In genomic region chr16:19749571-19750080, GRCh38 we compare ENCODE assay signal across 24 cellular contexts. TPM values are rescaled to one million over a fixed set of nuclear protein-coding genes. Genes with fewer than 3 reads are reported as not detected.
A peak's percentile ranks its signal among the peaks of the same experiment; 100 is the strongest.
DNase-seq lines count a peak whose midpoint lies in the region; ATAC-seq and TF ChIP-seq lines count a peak whose summit lies in the region.
"Had no signal": no experiment of that assay in that cellular context is flagged by ENCODE, and none has a peak within 500 bp of the region (broad histone marks: within the 10 kb centered on the region; RNA-seq: fewer than 3 reads in every experiment).

No MANE protein-coding gene starts in this region.

- peak overlapping the region; percentile 95 for H3K27ac Mint-ChIP-seq in mesothelial cell of epicardium
- H3K27ac Mint-ChIP-seq in activated T-helper 1 cell treated with anti-CD3 and anti-CD28 coated beads, Interleukin-12 subunit alpha, Interleukin-12 subunit beta, Interleukin-2, Interleukin-4 antibody, amounts not matched to agents 30 ng/mL and 10 ng/mL and 1 ng/mL, durations not matched to agents 14 hours and 24 hours and 36 hours = no peak overlapping the region
- H3K27ac Mint-ChIP-seq: CD14-positive monocyte, HFFc6 had no signal

- no peaks in the 10 kb centered on the region for H3K27me3 Mint-ChIP-seq in mesothelial cell of epicardium (ENCODE audit: low read depth)
- H3K27me3 Mint-ChIP-seq in activated T-helper 1 cell treated with anti-CD3 and anti-CD28 coated beads, Interleukin-12 subunit alpha, Interleukin-12 subunit beta, Interleukin-2, Interleukin-4 antibody, amounts not matched to agents 30 ng/mL and 10 ng/mL and 1 ng/mL, durations not matched to agents 14 hours and 24 hours and 36 hours (ENCODE audit: insufficient read depth) = peaks cover 5% of the 10 kb centered on the region

- intact Hi-C loops in left ventricle myocardium inferior (cut with micrococcal nuclease) = no loop called here
- intact Hi-C loops in heart left ventricle (cut with DNase I) = loop anchor here in 6 of 10 donors (5.0 to 10.0 kb wide), 6 partner anchors 32 to 135 kb away; partner anchors contain the start of genes IQCK (in 2 of the 6), KNOP1 (in 2 of the 6) and GPRC5B (in 1 of the 6)
- intact Hi-C loops in activated T-helper 1 cell treated with anti-CD3 and anti-CD28 coated beads, Interleukin-12 subunit alpha, Interleukin-12 subunit beta, Interleukin-2, Interleukin-4 antibody, amounts not matched to agents 30 ng/mL and 10 ng/mL and 1 ng/mL, durations not matched to agents 14 hours and 24 hours and 36 hours (cut with micrococcal nuclease) = no loop called here

- no peaks in the 10 kb centered on the region for H3K9me3 Mint-ChIP-seq in mesothelial cell of epicardium
- no peaks in the 10 kb centered on the region for H3K9me3 Mint-ChIP-seq in activated T-helper 1 cell treated with anti-CD3 and anti-CD28 coated beads, Interleukin-12 subunit alpha, Interleukin-12 subunit beta, Interleukin-2, Interleukin-4 antibody, amounts not matched to agents 30 ng/mL and 10 ng/mL and 1 ng/mL, durations not matched to agents 14 hours and 24 hours and 36 hours
- H3K9me3 Mint-ChIP-seq: CD14-positive monocyte, H9, HFFc6 had no signal

- 83 to 93% (median 86%) methylated on average over 4 of the region's 4 CpGs for WGBS in heart left ventricle, 4 donors

- DNase-seq in left ventricle myocardium inferior (no peak), heart left ventricle (no peak), dermis blood vessel endothelial cell (peak; percentile 51), mesothelial cell of epicardium (ENCODE audit: low spot score in 2 of 2, unreplicated experiment in 2 of 2) (no peak), NCI-H345 treated with DMSO at 0.1 percent for 48 hours (lab: John Stamatoyannopoulos, UW; ENCODE audit: unreplicated experiment) (no peak), hepatic stellate cell (ENCODE audit: low spot score) (no peak)
- DNase-seq in activated T-helper 1 cell treated with anti-CD3 and anti-CD28 coated beads, Interleukin-12 subunit alpha, Interleukin-12 subunit beta, Interleukin-2, Interleukin-4 antibody, amounts not matched to agents 30 ng/mL and 10 ng/mL and 1 ng/mL, durations not matched to agents 14 hours and 24 hours and 36 hours (ENCODE audit: low spot score) = no peak
- DNase-seq in effector memory CD4-positive, alpha-beta T cell = no peak
- DNase-seq: 8988T, ACHN, BE2C, GM23248, H9, HFFc6, KBM-7, NCI-H1105 treated with DMSO at 0.1 percent for 48 hours, NCI-H146, NCI-H1930, NCI-H2107, NCI-H526 treated with DMSO at 0.1 percent for 48 hours, Right ventricle myocardium superior, RPMI8226 had no signal

- H3K27me3 ChIP-seq in left ventricle myocardium inferior (ENCODE audit: low read depth) = no peaks in the 10 kb centered on the region
- H3K27me3 ChIP-seq in heart left ventricle = no peaks in the 10 kb centered on the region
- no peaks in the 10 kb centered on the region for H3K27me3 ChIP-seq in effector memory CD4-positive, alpha-beta T cell (replicated peaks; ENCODE audit: control insufficient read depth, insufficient read depth, low read length, poor library complexity, severe bottlenecking)
- H3K27me3 ChIP-seq: BE2C, SJSA1 had no signal

- TF ChIP-seq CTCF in left ventricle myocardium inferior (IDR thresholded peaks at IDR 0.05; ENCODE audit: borderline replicate concordance) (no peak), heart left ventricle (IDR thresholded peaks at IDR 0.05) (no peak), mesothelial cell of epicardium (IDR thresholded peaks at IDR 0.05; ENCODE audit: unreplicated experiment) (no peak)

- no peak for TF ChIP-seq POLR2A in heart left ventricle (IDR thresholded peaks at IDR 0.05)

- peak overlapping the region; percentile 87 for H3K27ac ChIP-seq in left ventricle myocardium inferior (replicated peaks)
- H3K27ac ChIP-seq in heart left ventricle = peak overlapping the region in 5 of 12 donors; percentile 12 to 46 (median 33)
- H3K27ac ChIP-seq in effector memory CD4-positive, alpha-beta T cell (ENCODE audit: insufficient read depth, low read length, poor library complexity, severe bottlenecking) = no peak overlapping the region
- H3K27ac ChIP-seq: GM23248, SJSA1 had no signal

- ATAC-seq in heart left ventricle = no peak

- peak overlapping the region; percentile 30 for H3K4me3 Mint-ChIP-seq in mesothelial cell of epicardium
- no peak overlapping the region for H3K4me3 Mint-ChIP-seq in activated T-helper 1 cell treated with anti-CD3 and anti-CD28 coated beads, Interleukin-12 subunit alpha, Interleukin-12 subunit beta, Interleukin-2, Interleukin-4 antibody, amounts not matched to agents 30 ng/mL and 10 ng/mL and 1 ng/mL, durations not matched to agents 14 hours and 24 hours and 36 hours
- H3K4me3 Mint-ChIP-seq: CD14-positive monocyte, H9, HFFc6 had no signal

- peaks cover 78% of the 10 kb centered on the region for H3K4me1 Mint-ChIP-seq in mesothelial cell of epicardium
- no peaks in the 10 kb centered on the region for H3K4me1 Mint-ChIP-seq in activated T-helper 1 cell treated with anti-CD3 and anti-CD28 coated beads, Interleukin-12 subunit alpha, Interleukin-12 subunit beta, Interleukin-2, Interleukin-4 antibody, amounts not matched to agents 30 ng/mL and 10 ng/mL and 1 ng/mL, durations not matched to agents 14 hours and 24 hours and 36 hours (ENCODE audit: low read depth)

- H3K36me3 Mint-ChIP-seq in mesothelial cell of epicardium = no peaks in the 10 kb centered on the region
- H3K36me3 Mint-ChIP-seq in activated T-helper 1 cell treated with anti-CD3 and anti-CD28 coated beads, Interleukin-12 subunit alpha, Interleukin-12 subunit beta, Interleukin-2, Interleukin-4 antibody, amounts not matched to agents 30 ng/mL and 10 ng/mL and 1 ng/mL, durations not matched to agents 14 hours and 24 hours and 36 hours (ENCODE audit: low read depth) = no peaks in the 10 kb centered on the region
- H3K36me3 Mint-ChIP-seq: CD14-positive monocyte had no signal

- H3K36me3 ChIP-seq in left ventricle myocardium inferior (no peaks in the 10 kb centered on the region), heart left ventricle (no peaks in the 10 kb centered on the region)
- H3K36me3 ChIP-seq in effector memory CD4-positive, alpha-beta T cell (ENCODE audit: control insufficient read depth, insufficient read depth, low read length) = no peaks in the 10 kb centered on the region
- H3K36me3 ChIP-seq: BE2C, SJSA1 had no signal

- no peak overlapping the region for H3K4me3 ChIP-seq in left ventricle myocardium inferior
- H3K4me3 ChIP-seq in heart left ventricle = no peak overlapping the region
- no peak overlapping the region for H3K4me3 ChIP-seq in effector memory CD4-positive, alpha-beta T cell (ENCODE audit: insufficient read depth, low read depth, low read length, poor library complexity, severe bottlenecking)
- H3K4me3 ChIP-seq: GM23248, SJSA1 had no signal

- H3K4me1 ChIP-seq in left ventricle myocardium inferior (peaks cover 73% of the 10 kb centered on the region), heart left ventricle (peaks cover 0 to 78% (median 33%) of the 10 kb centered on the region in 12 donors)
- H3K4me1 ChIP-seq in effector memory CD4-positive, alpha-beta T cell (ENCODE audit: control insufficient read depth, insufficient read depth, low read length, poor library complexity, severe bottlenecking) = no peaks in the 10 kb centered on the region

- H3K9me3 ChIP-seq in left ventricle myocardium inferior (replicated peaks) (no peaks in the 10 kb centered on the region), heart left ventricle (no peaks in the 10 kb centered on the region)
- no peaks in the 10 kb centered on the region for H3K9me3 ChIP-seq in effector memory CD4-positive, alpha-beta T cell (ENCODE audit: control insufficient read depth, low read length)
- H3K9me3 ChIP-seq: BE2C, SJSA1 had no signal

RNA-seq across cellular contexts. Expression of gene IQCK, which starts 31.6 kb away (rescaled TPM):
- total RNA-seq in left ventricle myocardium inferior (6.0 TPM), heart left ventricle (10 to 100 TPM in 3 of 9 donors, 1 to 10 TPM in 6; 5.7 to 17.4 (median 9.0) TPM), dermis blood vessel endothelial cell (10.5 and 16.7 TPM in 2 replicates), mesothelial cell of epicardium (14.7 to 16.0 TPM (median 15.4 TPM) in 3 replicates)
- 1 to 10 TPM; 5.6 to 9.6 TPM for polyA plus RNA-seq in heart left ventricle
- total RNA-seq in activated T-helper 1 cell treated with anti-CD3 and anti-CD28 coated beads, Interleukin-12 subunit alpha, Interleukin-12 subunit beta, Interleukin-2, Interleukin-4 antibody, amounts not matched to agents 30 ng/mL and 10 ng/mL and 1 ng/mL, durations not matched to agents 14 hours and 24 hours and 36 hours = 1.1 and 2.0 TPM in 2 replicates

RNA-seq across cellular contexts. Expression of gene KNOP1, which starts 31.6 kb away (rescaled TPM):
- total RNA-seq in left ventricle myocardium inferior (6.7 TPM), heart left ventricle (10 to 100 TPM in 1 of 9 donors, 1 to 10 TPM in 8; 6.3 to 11.5 (median 7.9) TPM), dermis blood vessel endothelial cell (15.8 and 16.3 TPM in 2 replicates), mesothelial cell of epicardium (46.5 to 48.5 TPM (median 47.4 TPM) in 3 replicates)
- 10 to 100 TPM in 1 of 2 donors, 1 to 10 TPM in 1; 9.1 to 12.1 TPM for polyA plus RNA-seq in heart left ventricle
- 35.3 and 36.0 TPM in 2 replicates for total RNA-seq in activated T-helper 1 cell treated with anti-CD3 and anti-CD28 coated beads, Interleukin-12 subunit alpha, Interleukin-12 subunit beta, Interleukin-2, Interleukin-4 antibody, amounts not matched to agents 30 ng/mL and 10 ng/mL and 1 ng/mL, durations not matched to agents 14 hours and 24 hours and 36 hours

Comparison
In these comparisons a context has a peak if more than half of its experiments do, and no peak if none do; other contexts are left out.
1. intact Hi-C loops: an anchor here in heart left ventricle (5.0 to 10.0 kb wide); none called in left ventricle myocardium inferior and activated T-helper 1 cell treated with anti-CD3 and anti-CD28 coated beads, Interleukin-12 subunit alpha, Interleukin-12 subunit beta, Interleukin-2, Interleukin-4 antibody, amounts not matched to agents 30 ng/mL and 10 ng/mL and 1 ng/mL, durations not matched to agents 14 hours and 24 hours and 36 hours.